Comparison of ENCODE assay signal across 13 cellular contexts in genomic region chr11:104256525-104256924, GRCh38.
DNase-seq lines count a peak whose midpoint lies in the region.
"Had no signal": no experiment of that assay in that cellular context is flagged by ENCODE, and none has a peak within 500 bp of the region (broad histone marks: within the 10 kb centered on the region; RNA-seq: fewer than 3 reads in every experiment).

No MANE protein-coding gene starts in this region.

- H3K4me3 ChIP-seq in mesendoderm (ENCODE audit: low read length): no peak overlapping the region

- H3K27me3 ChIP-seq in mesendoderm (ENCODE audit: insufficient read depth, low read length, poor library complexity): no peaks in the 10 kb centered on the region

- H3K18ac ChIP-seq in mesendoderm (ENCODE audit: low read length): no peak overlapping the region

- H3K9ac ChIP-seq in mesendoderm (ENCODE audit: low read length): no peak overlapping the region

- H3K4ac ChIP-seq in mesendoderm (ENCODE audit: low read depth, low read length): no peak overlapping the region

- H3K23ac ChIP-seq in mesendoderm (ENCODE audit: low read length): no peak overlapping the region

- DNase-seq in ELR (ENCODE audit: low read depth) (peak; percentile 39), LHCN-M2 (ENCODE audit: low read depth) (peak; percentile 24), astrocyte of the hippocampus (ENCODE audit: low read depth, low spot score) (peak; percentile 16), mesendoderm (peak; percentile 8), cerebellar nuclear complex (lab: John Stamatoyannopoulos, UW) (no peak), occipital lobe (lab: John Stamatoyannopoulos, UW) (no peak), substantia nigra (lab: John Stamatoyannopoulos, UW) (no peak)
- DNase-seq: activated CD4-positive, alpha-beta T cell treated with anti-CD3 and anti-CD28 coated beads, Interleukin-2, amount 10 ng/mL, durations not matched to agents 7 days and 5 days; activated naive CD4-positive, alpha-beta T cell; COR-L47; effector memory CD4-positive, alpha-beta T cell; H7; stimulated activated CD4-positive, alpha-beta T cell treated with anti-CD3 and anti-CD28 coated beads, Interleukin-12 subunit alpha, Interleukin-12 subunit beta, amount 100 ng/mL, for 4 hours had no signal

- H2BK5ac ChIP-seq in mesendoderm (ENCODE audit: low read length): no peak overlapping the region

- no peak overlapping the region for H3K27ac ChIP-seq in mesendoderm (ENCODE audit: low read depth, low read length)
- no peak overlapping the region for H3K27ac ChIP-seq in substantia nigra (ENCODE audit: low read depth, low read length, poor library complexity, severe bottlenecking)

- no peaks in the 10 kb centered on the region for H3K79me2 ChIP-seq in mesendoderm (ENCODE audit: control insufficient read depth, insufficient read depth, low read length)

- no peak overlapping the region for H4K5ac ChIP-seq in mesendoderm (ENCODE audit: low read length)

- WGBS in mesendoderm (ENCODE audit: extremely low coverage, insufficient coverage, low lambda C conversion rate): no CpG with 5 or more reads among the region's 2 CpGs

- H2AK5ac ChIP-seq in mesendoderm (ENCODE audit: low read length): no peak overlapping the region

- H3K4me1 ChIP-seq in mesendoderm (ENCODE audit: control insufficient read depth, low read depth, low read length): no peaks in the 10 kb centered on the region

- no peak overlapping the region for H2BK15ac ChIP-seq in mesendoderm (replicated peaks; ENCODE audit: low read depth)

- H3K4me2 ChIP-seq in mesendoderm (ENCODE audit: low read length): no peak overlapping the region

- H3K56ac ChIP-seq in mesendoderm (ENCODE audit: low read length): no peak overlapping the region

- no peaks in the 10 kb centered on the region for H3K79me1 ChIP-seq in mesendoderm (ENCODE audit: low read length)

- no peaks in the 10 kb centered on the region for H3K36me3 ChIP-seq in mesendoderm (ENCODE audit: control insufficient read depth, insufficient read depth, low read length)

- no peak overlapping the region for H4K8ac ChIP-seq in mesendoderm (ENCODE audit: low read depth, low read length)

- no peak overlapping the region for H2BK120ac ChIP-seq in mesendoderm (ENCODE audit: low read depth, low read length)

Comparison
In these comparisons a context has a peak if more than half of its experiments do, and no peak if none do; other contexts are left out.
1. DNase-seq: peak in ELR (single experiment), LHCN-M2 (single experiment), astrocyte of the hippocampus (single experiment) and mesendoderm (single experiment); none in cerebellar nuclear complex (0 of 2), occipital lobe (single experiment) and substantia nigra (0 of 49).